Comparison of ENCODE assay signal across 30 cellular contexts in genomic region chr15:65390447-65390846, GRCh38. TPM values are rescaled to one million over a fixed set of nuclear protein-coding genes. Genes with fewer than 3 reads are reported as not detected.
"Had no signal": no experiment of that assay in that cellular context is flagged by ENCODE, and none has a peak within 500 bp of the region (broad histone marks: within the 10 kb centered on the region; RNA-seq: fewer than 3 reads in every experiment).

No MANE protein-coding gene starts in this region.

- H3K27ac ChIP-seq: epithelial cell of prostate, esophagus squamous epithelium, gastrocnemius medialis, heart right ventricle, left lung, lower lobe of right lung had no signal

- H3K27me3 ChIP-seq: gastrocnemius medialis had no signal

- H3K4me3 ChIP-seq: esophagus squamous epithelium, gastrocnemius medialis, heart right ventricle, left lung, lower lobe of right lung, mucosa of descending colon had no signal

- FAIRE-seq: endometrium, islet of Langerhans, keratinocyte had no signal

- ATAC-seq: effector memory CD8-positive, alpha-beta T cell; esophagus mucosa; gastrocnemius medialis; heart right ventricle; left cardiac atrium; left lung; left ventricle myocardium superior; lower lobe of right lung; mucosa of descending colon; naive thymus-derived CD8-positive, alpha-beta T cell had no signal

- H3K9me3 ChIP-seq: esophagus squamous epithelium, gastrocnemius medialis, heart right ventricle, left lung, lower lobe of right lung, mucosa of descending colon had no signal

- H3K36me3 ChIP-seq: esophagus squamous epithelium, heart right ventricle, left lung, lower lobe of right lung had no signal

- DNase-seq: cortex of kidney; effector CD8-positive, alpha-beta T cell; effector memory CD8-positive, alpha-beta T cell; endodermal cell; erythroblast; esophagus squamous epithelium; foreskin fibroblast; foreskin melanocyte; gastrocnemius medialis; glutamatergic neuron; head of caudate nucleus; heart right ventricle; hippocampal formation; left cardiac atrium; left lung; left ventricle myocardium superior; lower lobe of right lung; mesenchymal stem cell; mucosa of descending colon; naive B cell; naive thymus-derived CD8-positive, alpha-beta T cell had no signal

RNA-seq across cellular contexts. Expression of gene IGDCC3, which starts 12.6 kb away (rescaled TPM):
- total RNA-seq: dermis microvascular lymphatic vessel endothelial cell; esophagus squamous epithelium; gastrocnemius medialis; lower leg skin; lower lobe of right lung; lung microvascular endothelial cell; mesenteric fat pad; naive thymus-derived CD8-positive, alpha-beta T cell had no signal
- polyA plus RNA-seq: keratinocyte; naive thymus-derived CD8-positive, alpha-beta T cell had no signal
